ENCODE assay signal across 8 cellular contexts in the genomic region with DNA sequence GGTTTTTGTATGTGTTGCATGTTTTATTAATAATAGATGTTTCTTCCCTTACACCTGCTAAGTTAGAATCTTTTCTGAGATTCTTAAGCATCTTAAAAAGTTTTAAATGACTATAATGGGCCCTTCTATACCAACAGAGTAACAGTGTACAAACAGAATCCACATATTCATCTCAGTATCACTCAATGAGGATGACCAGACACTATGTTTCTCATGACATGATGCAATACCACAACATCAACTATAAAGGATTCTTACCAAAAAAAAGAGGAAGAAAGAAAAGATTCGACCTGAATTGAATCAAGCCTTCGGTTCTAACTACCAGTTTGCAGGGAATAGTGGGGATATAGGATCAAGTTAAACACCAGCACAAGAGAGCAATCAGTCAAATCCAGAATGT. TPM values are rescaled to one million over a fixed set of nuclear protein-coding genes. Genes with fewer than 3 reads are reported as not detected.
DNase-seq lines count a peak whose midpoint lies in the region; ATAC-seq lines count a peak whose summit lies in the region.

No MANE protein-coding gene starts in this region.

- H3K4me1 Mint-ChIP-seq in activated CD4-positive, alpha-beta T cell treated with anti-CD3 and anti-CD28 coated beads for 36 hours: peaks cover 44% of the 10 kb centered on the region
- H3K4me1 Mint-ChIP-seq in activated naive CD8-positive, alpha-beta T cell treated with anti-CD3 and anti-CD28 coated beads, Interleukin-2, amount 50 U/mL, for 24 hours: peaks cover 42% of the 10 kb centered on the region
- H3K4me1 Mint-ChIP-seq in stimulated activated memory B cell treated with anti-CD40 and anti-IgM and Interleukin-4, amounts not matched to agents 10 μg/mL and 1 μg/mL and 100 μg/mL, for 72 hours: peaks cover 56% of the 10 kb centered on the region

- intact Hi-C loops in activated CD4-positive, alpha-beta T cell treated with anti-CD3 and anti-CD28 coated beads for 36 hours (cut with DNase I, micrococcal nuclease): no loop called here

- DNase-seq in activated CD4-positive, alpha-beta T cell treated with anti-CD3 and anti-CD28 coated beads for 36 hours: no peak
- no peak for DNase-seq in activated CD4-positive, alpha-beta T cell treated with anti-CD3 and anti-CD28 coated beads, Interleukin-2, amount 50 U/mL, for 4 hours
- no peak for DNase-seq in activated naive CD8-positive, alpha-beta T cell treated with anti-CD3 and anti-CD28 coated beads, Interleukin-2, amount 50 U/mL, for 24 hours
- no peak for DNase-seq in UCSD-AML1 (lab: John Stamatoyannopoulos, UW; ENCODE audit: unreplicated experiment)
- no peak for DNase-seq in putamen (ENCODE audit: low spot score)
- DNase-seq in NCI-H748 treated with DMSO at 0.1 percent for 48 hours (lab: John Stamatoyannopoulos, UW): no peak

- ATAC-seq in activated CD4-positive, alpha-beta T cell treated with anti-CD3 and anti-CD28 coated beads for 36 hours: peak; percentile 88
- ATAC-seq in HG03354 (IDR thresholded peaks at IDR 0.05; ENCODE audit: poor library complexity, severe bottlenecking, unreplicated experiment): peak; percentile 79
- ATAC-seq in activated naive CD8-positive, alpha-beta T cell treated with anti-CD3 and anti-CD28 coated beads, Interleukin-2, amount 50 U/mL, for 24 hours: peak; percentile 65
- ATAC-seq in stimulated activated memory B cell treated with anti-CD40 and anti-IgM and Interleukin-4, amounts not matched to agents 10 μg/mL and 1 μg/mL and 100 μg/mL, for 72 hours: peak; percentile 47

- POLR2A ChIA-PET in activated CD4-positive, alpha-beta T cell treated with anti-CD3 and anti-CD28 coated beads for 36 hours (lab: Charles Lee): no interaction called here

- peaks cover 24% of the 10 kb centered on the region for H3K36me3 Mint-ChIP-seq in activated CD4-positive, alpha-beta T cell treated with anti-CD3 and anti-CD28 coated beads for 36 hours (ENCODE audit: low read depth)
- peaks cover 37% of the 10 kb centered on the region for H3K36me3 Mint-ChIP-seq in activated naive CD8-positive, alpha-beta T cell treated with anti-CD3 and anti-CD28 coated beads, Interleukin-2, amount 50 U/mL, for 24 hours (ENCODE audit: low read depth)
- H3K36me3 Mint-ChIP-seq in stimulated activated memory B cell treated with anti-CD40 and anti-IgM and Interleukin-4, amounts not matched to agents 10 μg/mL and 1 μg/mL and 100 μg/mL, for 72 hours: peaks cover 33% of the 10 kb centered on the region

- no peaks in the 10 kb centered on the region for H3K9me3 Mint-ChIP-seq in activated CD4-positive, alpha-beta T cell treated with anti-CD3 and anti-CD28 coated beads for 36 hours (ENCODE audit: low read depth)
- no peaks in the 10 kb centered on the region for H3K9me3 Mint-ChIP-seq in activated naive CD8-positive, alpha-beta T cell treated with anti-CD3 and anti-CD28 coated beads, Interleukin-2, amount 50 U/mL, for 24 hours
- no peaks in the 10 kb centered on the region for H3K9me3 Mint-ChIP-seq in stimulated activated memory B cell treated with anti-CD40 and anti-IgM and Interleukin-4, amounts not matched to agents 10 μg/mL and 1 μg/mL and 100 μg/mL, for 72 hours

- CTCF ChIA-PET in activated CD4-positive, alpha-beta T cell treated with anti-CD3 and anti-CD28 coated beads for 36 hours (lab: Charles Lee): interaction anchor here (0.8 kb wide), 1 partner anchor 10 kb away, joined by 3 read pairs; no protein-coding TSS in a partner anchor

- no peaks in the 10 kb centered on the region for H3K27me3 Mint-ChIP-seq in activated CD4-positive, alpha-beta T cell treated with anti-CD3 and anti-CD28 coated beads for 36 hours
- no peaks in the 10 kb centered on the region for H3K27me3 Mint-ChIP-seq in activated naive CD8-positive, alpha-beta T cell treated with anti-CD3 and anti-CD28 coated beads, Interleukin-2, amount 50 U/mL, for 24 hours
- H3K27me3 Mint-ChIP-seq in stimulated activated memory B cell treated with anti-CD40 and anti-IgM and Interleukin-4, amounts not matched to agents 10 μg/mL and 1 μg/mL and 100 μg/mL, for 72 hours: no peaks in the 10 kb centered on the region

- H3K27ac Mint-ChIP-seq in activated CD4-positive, alpha-beta T cell treated with anti-CD3 and anti-CD28 coated beads for 36 hours: peak overlapping the region; percentile 81
- peak overlapping the region; percentile 50 for H3K27ac Mint-ChIP-seq in activated naive CD8-positive, alpha-beta T cell treated with anti-CD3 and anti-CD28 coated beads, Interleukin-2, amount 50 U/mL, for 24 hours
- no peak overlapping the region for H3K27ac Mint-ChIP-seq in stimulated activated memory B cell treated with anti-CD40 and anti-IgM and Interleukin-4, amounts not matched to agents 10 μg/mL and 1 μg/mL and 100 μg/mL, for 72 hours

- H3K4me3 Mint-ChIP-seq in activated CD4-positive, alpha-beta T cell treated with anti-CD3 and anti-CD28 coated beads for 36 hours: no peak overlapping the region
- H3K4me3 Mint-ChIP-seq in activated naive CD8-positive, alpha-beta T cell treated with anti-CD3 and anti-CD28 coated beads, Interleukin-2, amount 50 U/mL, for 24 hours: no peak overlapping the region
- H3K4me3 Mint-ChIP-seq in stimulated activated memory B cell treated with anti-CD40 and anti-IgM and Interleukin-4, amounts not matched to agents 10 μg/mL and 1 μg/mL and 100 μg/mL, for 72 hours: no peak overlapping the region

RNA-seq across cellular contexts. Expression of a gene that starts 56.5 kb away (rescaled TPM):
- 10 to 100 TPM; 47.9 to 50.3 TPM for total RNA-seq in activated CD4-positive, alpha-beta T cell treated with anti-CD3 and anti-CD28 coated beads for 36 hours

RNA-seq across cellular contexts. Expression of a gene that starts 56.9 kb away (rescaled TPM):
- total RNA-seq in activated CD4-positive, alpha-beta T cell treated with anti-CD3 and anti-CD28 coated beads for 36 hours: not detected
